ENCODE assay signal across 20 cellular contexts in the genomic region with DNA sequence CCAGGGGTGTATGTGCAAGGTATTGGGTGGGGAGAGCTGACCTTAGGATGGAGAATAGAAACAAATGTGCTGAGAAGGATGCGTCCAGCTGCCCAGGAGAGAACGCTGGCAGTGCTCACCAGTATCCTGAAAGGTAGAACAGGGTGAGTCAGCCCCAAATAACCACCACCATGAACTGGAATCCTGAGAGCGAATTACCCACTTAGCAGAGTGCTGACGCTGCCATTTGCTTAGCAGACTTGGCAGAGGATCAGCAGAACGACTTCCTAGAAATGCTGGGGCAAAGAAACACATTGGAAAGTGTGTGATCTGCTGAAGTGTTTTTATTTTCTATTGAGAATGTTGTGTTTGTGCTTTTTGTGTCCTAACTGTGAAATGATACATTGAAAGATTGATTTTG.
DNase-seq lines count a peak whose midpoint lies in the region; ATAC-seq, FAIRE-seq and TF ChIP-seq lines count a peak whose summit lies in the region.
"Had no signal": no experiment of that assay in that cellular context is flagged by ENCODE, and none has a peak within 500 bp of the region (broad histone marks: within the 10 kb centered on the region; RNA-seq: fewer than 3 reads in every experiment).

No MANE protein-coding gene starts in this region.

- no peak overlapping the region for H3K4me2 ChIP-seq in neural progenitor cell

- peak; percentile 86 for FAIRE-seq in islet of Langerhans (lab: Jason Lieb, UNC)
- FAIRE-seq: endothelial cell of umbilical vein, GM12878 had no signal

- no peaks in the 10 kb centered on the region for H4K20me1 ChIP-seq in neural progenitor cell (ENCODE audit: low read depth)

- no peak overlapping the region for H3K27ac ChIP-seq in neural progenitor cell
- H3K27ac ChIP-seq: brain microvascular endothelial cell, skin epidermis had no signal

- no peaks in the 10 kb centered on the region for H3K27me3 ChIP-seq in neural progenitor cell
- H3K27me3 ChIP-seq: BE2C, brain microvascular endothelial cell had no signal

- H3K36me3 ChIP-seq in neural progenitor cell, result no peaks in the 10 kb centered on the region
- H3K36me3 ChIP-seq: BE2C, brain microvascular endothelial cell had no signal

- TF ChIP-seq CTCF in neural progenitor cell (IDR thresholded peaks at IDR 0.05), result no peak

- H3K9me3 Mint-ChIP-seq in neural progenitor cell, result no peaks in the 10 kb centered on the region
- H3K9me3 Mint-ChIP-seq: activated naive CD8-positive, alpha-beta T cell treated with anti-CD3 and anti-CD28 coated beads for 36 hours; T-helper 1 cell treated with Interleukin-12 subunit alpha and Interleukin-12 subunit beta and Interleukin-4 antibody, amounts not matched to agents 30 μg/mL and 1 μg/mL, for 36 hours had no signal

- H3K4me1 Mint-ChIP-seq in neural progenitor cell, result no peaks in the 10 kb centered on the region
- H3K4me1 Mint-ChIP-seq: activated naive CD8-positive, alpha-beta T cell treated with anti-CD3 and anti-CD28 coated beads for 36 hours had no signal

- DNase-seq in HK-2 (ENCODE audit: unreplicated experiment) (peak; percentile 10), OCI-M1 (lab: John Stamatoyannopoulos, UW) (peak; percentile 7), superior temporal gyrus (ENCODE audit: extremely low spot score) (peak; percentile 34), neural progenitor cell (ENCODE audit: low spot score) (no peak), NCI-H345 (lab: John Stamatoyannopoulos, UW) (no peak)
- DNase-seq: activated naive CD8-positive, alpha-beta T cell treated with anti-CD3 and anti-CD28 coated beads for 36 hours; BE2C; brain microvascular endothelial cell; foreskin fibroblast; GF-D8; NCI-H1694; SIG-M5; stimulated activated CD8-positive, alpha-beta memory T cell treated with anti-CD3 and anti-CD28 coated beads, Interleukin-4, amount 100 ng/mL, for 48 hours had no signal

- no peaks in the 10 kb centered on the region for H3K79me2 ChIP-seq in neural progenitor cell (ENCODE audit: low read depth)

- no peaks in the 10 kb centered on the region for H3K27me3 Mint-ChIP-seq in neural progenitor cell (ENCODE audit: insufficient read depth, low read depth)

- no peaks in the 10 kb centered on the region for H3F3A ChIP-seq in neural progenitor cell (ENCODE audit: low read depth)

- H3K9me3 ChIP-seq in neural progenitor cell (ENCODE audit: low read depth), result no peaks in the 10 kb centered on the region
- H3K9me3 ChIP-seq: BE2C had no signal

- no peaks in the 10 kb centered on the region for H3K4me1 ChIP-seq in neural progenitor cell
- H3K4me1 ChIP-seq: BE2C had no signal

- no peak overlapping the region for H3K9ac ChIP-seq in neural progenitor cell

- no peak overlapping the region for H3K27ac Mint-ChIP-seq in neural progenitor cell
- H3K27ac Mint-ChIP-seq: activated naive CD8-positive, alpha-beta T cell treated with anti-CD3 and anti-CD28 coated beads for 36 hours; T-helper 1 cell treated with Interleukin-12 subunit alpha and Interleukin-12 subunit beta and Interleukin-4 antibody, amounts not matched to agents 30 μg/mL and 1 μg/mL, for 36 hours had no signal

- H2AFZ ChIP-seq in neural progenitor cell (replicated peaks), result no peak overlapping the region

- no peak overlapping the region for H3K4me3 Mint-ChIP-seq in neural progenitor cell
- H3K4me3 Mint-ChIP-seq: activated naive CD8-positive, alpha-beta T cell treated with anti-CD3 and anti-CD28 coated beads for 36 hours; T-helper 1 cell treated with Interleukin-12 subunit alpha and Interleukin-12 subunit beta and Interleukin-4 antibody, amounts not matched to agents 30 μg/mL and 1 μg/mL, for 36 hours had no signal

- H3K4me3 ChIP-seq in neural progenitor cell, result no peak overlapping the region
- H3K4me3 ChIP-seq: GM12878, skin epidermis had no signal

- no peaks in the 10 kb centered on the region for H3K36me3 Mint-ChIP-seq in neural progenitor cell
- H3K36me3 Mint-ChIP-seq: activated naive CD8-positive, alpha-beta T cell treated with anti-CD3 and anti-CD28 coated beads for 36 hours had no signal

- ATAC-seq in HG02798 (IDR thresholded peaks at IDR 0.05; ENCODE audit: poor library complexity, unreplicated experiment), result no peak
- ATAC-seq: GM12878, left lobe of liver had no signal

Comparison
In these comparisons a context has a peak if more than half of its experiments do, and no peak if none do; other contexts are left out.
1. DNase-seq: peak in HK-2 (single experiment), OCI-M1 (single experiment) and superior temporal gyrus (single experiment); none in neural progenitor cell (single experiment) and NCI-H345 (single experiment).